14 cellular contexts compared by ENCODE assay signal in the genomic region with DNA sequence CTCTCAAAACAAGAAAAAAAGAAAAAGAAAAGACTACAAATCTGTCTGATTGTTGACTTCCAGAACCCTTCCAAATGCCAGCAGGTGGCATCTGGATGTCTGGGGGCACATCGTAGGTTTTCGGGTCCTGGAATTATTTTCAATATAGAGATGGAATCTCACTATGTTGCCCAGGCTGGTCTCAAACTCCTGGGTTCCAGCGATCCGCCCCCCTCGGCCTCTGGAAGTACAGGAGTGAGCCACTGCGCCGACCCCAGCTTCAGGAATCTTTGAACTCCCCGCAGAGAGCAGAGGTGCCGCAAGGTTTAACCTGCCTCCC. TPM values are rescaled to one million over a fixed set of nuclear protein-coding genes. Genes with fewer than 3 reads are reported as not detected.
DNase-seq lines count a peak whose midpoint lies in the region; ATAC-seq and TF ChIP-seq lines count a peak whose summit lies in the region.
"Had no signal": no experiment of that assay in that cellular context is flagged by ENCODE, and none has a peak within 500 bp of the region (broad histone marks: within the 10 kb centered on the region; RNA-seq: fewer than 3 reads in every experiment).

No MANE protein-coding gene starts in this region.

- H3K36me3 ChIP-seq in HUES48 (ENCODE audit: control insufficient read depth, insufficient read depth, low read length): no peaks in the 10 kb centered on the region

- H3K9me3 ChIP-seq in CD4-positive, alpha-beta T cell (ENCODE audit: control insufficient read depth, low read length): no peaks in the 10 kb centered on the region
- H3K9me3 ChIP-seq in HUES48 (ENCODE audit: control insufficient read depth, insufficient read depth, low read length): no peaks in the 10 kb centered on the region

- no peak for ATAC-seq in CD4-positive, alpha-beta T cell (ENCODE audit: poor library complexity)
- ATAC-seq in central memory CD8-positive, alpha-beta T cell (replicated peaks; ENCODE audit: extremely low read depth, poor library complexity, severe bottlenecking): no peak
- ATAC-seq in naive B cell (ENCODE audit: low read depth in 2 of 2): no peak
- ATAC-seq in HG02973 (IDR thresholded peaks at IDR 0.05; ENCODE audit: unreplicated experiment): no peak

- H3K4me1 Mint-ChIP-seq in CD4-positive, alpha-beta T cell (ENCODE audit: low read depth): peaks cover 72% of the 10 kb centered on the region
- peaks cover 30% of the 10 kb centered on the region for H3K4me1 Mint-ChIP-seq in central memory CD8-positive, alpha-beta T cell
- peaks cover 26 to 46% (median 39%) of the 10 kb centered on the region in 3 donors for H3K4me1 Mint-ChIP-seq in naive B cell

- H3K9me3 Mint-ChIP-seq in CD4-positive, alpha-beta T cell: no peaks in the 10 kb centered on the region
- no peaks in the 10 kb centered on the region for H3K9me3 Mint-ChIP-seq in central memory CD8-positive, alpha-beta T cell
- no peaks in the 10 kb centered on the region for H3K9me3 Mint-ChIP-seq in naive B cell
- H3K9me3 Mint-ChIP-seq: activated naive CD4-positive, alpha-beta T cell treated with anti-CD3 and anti-CD28 coated beads, Interleukin-2, amount 10 ng/mL, durations not matched to agents 7 days and 5 days; CD4-positive, CD25-positive, alpha-beta regulatory T cell had no signal

- no peak overlapping the region for H3K27ac ChIP-seq in CD4-positive, alpha-beta T cell (ENCODE audit: low read depth, low read length)
- no peak overlapping the region for H3K27ac ChIP-seq in HUES48 (ENCODE audit: low read depth, low read length)
- no peak overlapping the region for H3K27ac ChIP-seq in dorsolateral prefrontal cortex
- H3K27ac ChIP-seq: HL-60 had no signal

- peak overlapping the region; percentile 72 for H3K27ac Mint-ChIP-seq in CD4-positive, alpha-beta T cell
- no peak overlapping the region for H3K27ac Mint-ChIP-seq in central memory CD8-positive, alpha-beta T cell (ENCODE audit: low read depth)
- H3K27ac Mint-ChIP-seq in naive B cell: peak overlapping the region in 3 of 6 donors; percentile 4 to 74 (median 33)
- H3K27ac Mint-ChIP-seq: activated naive CD4-positive, alpha-beta T cell treated with anti-CD3 and anti-CD28 coated beads, Interleukin-2, amount 10 ng/mL, durations not matched to agents 7 days and 5 days had no signal

- peak overlapping the region; percentile 82 for H3K4me3 Mint-ChIP-seq in CD4-positive, alpha-beta T cell
- peak overlapping the region; percentile 63 for H3K4me3 Mint-ChIP-seq in central memory CD8-positive, alpha-beta T cell
- peak overlapping the region in 6 of 8 donors; percentile 14 to 83 (median 53) for H3K4me3 Mint-ChIP-seq in naive B cell
- H3K4me3 Mint-ChIP-seq: activated naive CD4-positive, alpha-beta T cell treated with anti-CD3 and anti-CD28 coated beads, Interleukin-2, amount 10 ng/mL, durations not matched to agents 7 days and 5 days had no signal

- intact Hi-C loops in CD4-positive, alpha-beta T cell (cut with DNase I, micrococcal nuclease): no loop called here
- intact Hi-C loops in dorsolateral prefrontal cortex (cut with DNase I): no loop called here

- DNase-seq in CD4-positive, alpha-beta T cell: no peak
- no peak for DNase-seq in central memory CD8-positive, alpha-beta T cell (ENCODE audit: low spot score in 2 of 2)
- DNase-seq in naive B cell: no peak
- DNase-seq in central memory CD4-positive, alpha-beta T cell: no peak
- DNase-seq in NCI-H345 (lab: John Stamatoyannopoulos, UW): no peak
- no peak for DNase-seq in dorsolateral prefrontal cortex
- DNase-seq: activated naive CD4-positive, alpha-beta T cell treated with anti-CD3 and anti-CD28 coated beads, Interleukin-2, amount 10 ng/mL, durations not matched to agents 7 days and 5 days; GF-D8; MM.1S had no signal

- no peaks in the 10 kb centered on the region for H3K4me1 ChIP-seq in HUES48 (ENCODE audit: control insufficient read depth, insufficient read depth, low read length)

- H3K27me3 ChIP-seq in CD4-positive, alpha-beta T cell (ENCODE audit: control insufficient read depth, insufficient read depth, low read length): no peaks in the 10 kb centered on the region
- H3K27me3 ChIP-seq in HUES48 (ENCODE audit: control insufficient read depth, insufficient read depth, low read length) (peaks cover 15% of the 10 kb centered on the region), dorsolateral prefrontal cortex (peaks cover 0 to 49% (median 29%) of the 10 kb centered on the region in 45 donors)

- H3K9ac ChIP-seq in HUES48 (ENCODE audit: low read depth, low read length): no peak overlapping the region

- H3K4me3 ChIP-seq in HUES48 (ENCODE audit: low read depth, low read length) (peak overlapping the region; percentile 64), dorsolateral prefrontal cortex (no peak overlapping the region)

- TF ChIP-seq CTCF in CD4-positive, alpha-beta T cell (IDR thresholded peaks at IDR 0.05): no peak
- no peak for TF ChIP-seq CTCF in dorsolateral prefrontal cortex (IDR thresholded peaks at IDR 0.05 in 54 of 56, conservative IDR thresholded peaks at IDR 0.05 in 2 of 56; ENCODE audit: low read depth in 1 of 56, partially characterized antibody in 56 of 56)

- CTCF ChIA-PET in CD4-positive, alpha-beta T cell (lab: Charles Lee): interaction anchor here (1.5 kb wide), 1 partner anchor 61 kb away, joined by 8 read pairs; no protein-coding TSS in a partner anchor

- POLR2A ChIA-PET in CD4-positive, alpha-beta T cell (lab: Charles Lee): interaction anchor here (1.3 to 1.9 kb wide), 2 partner anchors 9 to 56 kb away, joined by 5 read pairs; no protein-coding TSS in a partner anchor

- peaks cover 7% of the 10 kb centered on the region for H3K36me3 Mint-ChIP-seq in CD4-positive, alpha-beta T cell (ENCODE audit: low read depth)
- no peaks in the 10 kb centered on the region for H3K36me3 Mint-ChIP-seq in central memory CD8-positive, alpha-beta T cell (ENCODE audit: insufficient read depth)
- H3K36me3 Mint-ChIP-seq in naive B cell: peaks cover 0 to 3% of the 10 kb centered on the region in 2 donors

- H3K27me3 Mint-ChIP-seq in CD4-positive, alpha-beta T cell: no peaks in the 10 kb centered on the region
- H3K27me3 Mint-ChIP-seq in central memory CD8-positive, alpha-beta T cell: peaks cover 11% of the 10 kb centered on the region
- peaks cover 11 to 39% (median 17%) of the 10 kb centered on the region in 3 donors for H3K27me3 Mint-ChIP-seq in naive B cell

RNA-seq across cellular contexts. Expression of a gene that starts 0.6 kb away (rescaled TPM):
- under 1 TPM; 0.39 to 0.52 TPM for total RNA-seq in CD4-positive, alpha-beta T cell
- not detected for polyA plus RNA-seq in naive B cell (ENCODE audit: low read depth in 6 of 6)
- under 1 TPM in 2 of 120 experiments, not detected in 118; 0.56 to 0.67 TPM for total RNA-seq in dorsolateral prefrontal cortex
- total RNA-seq: cerebellum had no signal

RNA-seq across cellular contexts. Expression of a gene that starts 26.9 kb away (rescaled TPM):
- total RNA-seq in CD4-positive, alpha-beta T cell: 1 to 10 TPM; 7.2 to 7.6 TPM
- polyA plus RNA-seq in naive B cell (ENCODE audit: low read depth in 6 of 6): 1 to 10 TPM in 2 of 6 donors, under 1 TPM in 3, not detected in 1; 0.49 to 1.8 (median 0.89) TPM
- 1 to 10 TPM in 36 of 120 experiments, under 1 TPM in 33, not detected in 51; 0.54 to 4.2 (median 1.0) TPM for total RNA-seq in dorsolateral prefrontal cortex
- total RNA-seq: cerebellum had no signal

RNA-seq across cellular contexts. Expression of a gene that starts 43.1 kb away (rescaled TPM):
- 10 to 100 TPM; 40.7 to 43.1 TPM for total RNA-seq in CD4-positive, alpha-beta T cell
- 10 to 100 TPM; 10.1 to 52.1 (median 25.2) TPM for polyA plus RNA-seq in naive B cell (ENCODE audit: low read depth in 6 of 6)
- 100 to 1,000 TPM in 21 of 120 experiments, 10 to 100 TPM in 99; 39.4 to 173 (median 76.8) TPM for total RNA-seq in dorsolateral prefrontal cortex

RNA-seq across cellular contexts. Expression of a gene that starts 53.4 kb away (rescaled TPM):
- 100 to 1,000 TPM; 120 to 121 TPM for total RNA-seq in CD4-positive, alpha-beta T cell
- polyA plus RNA-seq in naive B cell (ENCODE audit: low read depth in 6 of 6): 10 to 100 TPM; 38.5 to 68.7 (median 56.0) TPM
- 10 to 100 TPM in 55 of 120 experiments, 1 to 10 TPM in 65; 4.2 to 25.1 (median 9.5) TPM for total RNA-seq in dorsolateral prefrontal cortex
